In the genomic region with DNA sequence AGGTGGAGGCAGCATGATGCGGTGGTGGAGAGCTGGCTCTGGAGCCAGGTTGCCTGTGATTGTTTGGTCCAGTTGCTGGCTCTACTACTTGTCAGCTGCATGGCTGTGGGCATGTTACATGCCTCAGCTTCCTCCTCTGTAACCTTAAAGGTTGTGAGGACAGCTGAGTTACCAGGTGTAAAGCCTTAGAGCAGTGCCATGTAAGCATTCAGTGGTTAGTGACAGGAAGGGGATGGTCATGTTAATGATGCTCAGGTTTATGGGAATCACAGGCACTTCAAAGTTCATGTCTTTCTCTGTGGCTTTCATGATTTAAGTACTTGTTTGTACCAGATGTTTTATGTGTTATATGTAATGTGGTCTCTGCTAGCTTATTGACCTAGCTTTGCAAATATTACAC, we compare ENCODE assay signal across 15 cellular contexts. TPM values are rescaled to one million over a fixed set of nuclear protein-coding genes. Genes with fewer than 3 reads are reported as not detected.
A peak's percentile ranks its signal among the peaks of the same experiment; 100 is the strongest.
DNase-seq lines count a peak whose midpoint lies in the region; ATAC-seq, FAIRE-seq and TF ChIP-seq lines count a peak whose summit lies in the region.
"Had no signal": no experiment of that assay in that cellular context is flagged by ENCODE, and none has a peak within 500 bp of the region (broad histone marks: within the 10 kb centered on the region; RNA-seq: fewer than 3 reads in every experiment).

No MANE protein-coding gene starts in this region.

- H3K4me2 ChIP-seq in DND-41 (ENCODE audit: insufficient read depth, low read length), result no peak overlapping the region
- H3K4me2 ChIP-seq: KMS-11, PC-9 had no signal

- H3K9me3 Mint-ChIP-seq in activated naive CD4-positive, alpha-beta T cell treated with anti-CD3 and anti-CD28 coated beads, Interleukin-2, amount 10 ng/mL, durations not matched to agents 7 days and 5 days, result no peaks in the 10 kb centered on the region
- H3K9me3 Mint-ChIP-seq in activated T-helper 1 cell treated with anti-CD3 and anti-CD28 coated beads, Interleukin-12 subunit alpha, Interleukin-12 subunit beta, Interleukin-2, Interleukin-4 antibody, amounts not matched to agents 30 ng/mL and 10 ng/mL and 1 ng/mL, durations not matched to agents 14 hours and 24 hours and 36 hours, result no peaks in the 10 kb centered on the region
- H3K9me3 Mint-ChIP-seq in natural killer cell, result no peaks in the 10 kb centered on the region
- H3K9me3 Mint-ChIP-seq: H9 had no signal

- DNase-seq in activated naive CD4-positive, alpha-beta T cell treated with anti-CD3 and anti-CD28 coated beads, Interleukin-2, amount 10 ng/mL, durations not matched to agents 7 days and 5 days, result peak; percentile 22
- no peak for DNase-seq in activated naive CD4-positive, alpha-beta T cell (lab: John Stamatoyannopoulos, UW)
- peak; percentile 41 for DNase-seq in DND-41
- no peak for DNase-seq in activated T-helper 1 cell treated with anti-CD3 and anti-CD28 coated beads, Interleukin-12 subunit alpha, Interleukin-12 subunit beta, Interleukin-2, Interleukin-4 antibody, amounts not matched to agents 30 ng/mL and 10 ng/mL and 1 ng/mL, durations not matched to agents 14 hours and 24 hours and 36 hours (ENCODE audit: low spot score)
- no peak for DNase-seq in natural killer cell
- no peak for DNase-seq in tibial nerve (ENCODE audit: low spot score in 2 of 2)
- DNase-seq in small intestine, result no peak
- DNase-seq: DMS 273 treated with DMSO at 0.1 percent for 48 hours, H9, NCI-H1092 treated with DMSO at 0.1 percent for 48 hours, NCI-H1694, NCI-H748 treated with DMSO at 0.1 percent for 48 hours, PC-9 had no signal

- no peaks in the 10 kb centered on the region for H3K9me3 ChIP-seq in DND-41 (ENCODE audit: insufficient read depth, low read length, severe bottlenecking)
- H3K9me3 ChIP-seq in tibial nerve, result no peaks in the 10 kb centered on the region
- no peaks in the 10 kb centered on the region for H3K9me3 ChIP-seq in small intestine (ENCODE audit: control insufficient read depth, low read depth)

- no peak overlapping the region for H3K4me3 Mint-ChIP-seq in activated naive CD4-positive, alpha-beta T cell treated with anti-CD3 and anti-CD28 coated beads, Interleukin-2, amount 10 ng/mL, durations not matched to agents 7 days and 5 days
- no peak overlapping the region for H3K4me3 Mint-ChIP-seq in activated T-helper 1 cell treated with anti-CD3 and anti-CD28 coated beads, Interleukin-12 subunit alpha, Interleukin-12 subunit beta, Interleukin-2, Interleukin-4 antibody, amounts not matched to agents 30 ng/mL and 10 ng/mL and 1 ng/mL, durations not matched to agents 14 hours and 24 hours and 36 hours
- H3K4me3 Mint-ChIP-seq in natural killer cell, result no peak overlapping the region
- H3K4me3 Mint-ChIP-seq: H9 had no signal

- no peak for FAIRE-seq in small intestine (lab: Jason Lieb, UNC)

- peak; percentile 94 for ATAC-seq in DND-41 (ENCODE audit: insufficient read depth, low read depth)
- ATAC-seq in natural killer cell, result peak in 2 of 3 donors; percentile 22 to 35
- no peak for ATAC-seq in HG02798 (IDR thresholded peaks at IDR 0.05; ENCODE audit: poor library complexity, unreplicated experiment)

- no peak overlapping the region for H3K4me3 ChIP-seq in DND-41 (ENCODE audit: low read depth in 1 of 2, low read length in 2 of 2)
- no peak overlapping the region for H3K4me3 ChIP-seq in tibial nerve
- H3K4me3 ChIP-seq in small intestine (ENCODE audit: low read depth in 1 of 2, low read length in 2 of 2), result no peak overlapping the region
- H3K4me3 ChIP-seq: PC-9 had no signal

- CTCF ChIA-PET in activated naive CD4-positive, alpha-beta T cell treated with anti-CD3 and anti-CD28 coated beads, Interleukin-2, amount 10 ng/mL, durations not matched to agents 7 days and 5 days (lab: Charles Lee), result interaction anchor here (0.6 to 1.6 kb wide), 5 partner anchors 20 to 271 kb away, joined by 3 read pairs; no protein-coding TSS in a partner anchor

- H2AFZ ChIP-seq in DND-41 (ENCODE audit: low read depth, low read length), result no peak overlapping the region
- H2AFZ ChIP-seq: PC-9 had no signal

- H3K4me1 Mint-ChIP-seq in activated naive CD4-positive, alpha-beta T cell treated with anti-CD3 and anti-CD28 coated beads, Interleukin-2, amount 10 ng/mL, durations not matched to agents 7 days and 5 days, result peaks cover 38% of the 10 kb centered on the region
- H3K4me1 Mint-ChIP-seq in activated T-helper 1 cell treated with anti-CD3 and anti-CD28 coated beads, Interleukin-12 subunit alpha, Interleukin-12 subunit beta, Interleukin-2, Interleukin-4 antibody, amounts not matched to agents 30 ng/mL and 10 ng/mL and 1 ng/mL, durations not matched to agents 14 hours and 24 hours and 36 hours (ENCODE audit: low read depth), result peaks cover 37% of the 10 kb centered on the region
- H3K4me1 Mint-ChIP-seq in natural killer cell, result peaks cover 0 to 6% of the 10 kb centered on the region in 2 donors

- no peak for TF ChIP-seq EP300 in tibial nerve (IDR thresholded peaks at IDR 0.05)

- H3K79me2 ChIP-seq in DND-41 (ENCODE audit: insufficient read depth, low read length), result no peaks in the 10 kb centered on the region

- no peaks in the 10 kb centered on the region for H3K36me3 ChIP-seq in DND-41 (ENCODE audit: insufficient read depth, low read length)
- peaks cover 0 to 10% (median 0%) of the 10 kb centered on the region in 3 donors for H3K36me3 ChIP-seq in tibial nerve
- H3K36me3 ChIP-seq in small intestine (ENCODE audit: control insufficient read depth in 2 of 2, insufficient read depth in 2 of 2, low read length in 2 of 2), result peaks cover 0 to 4% of the 10 kb centered on the region in 2 donors

- TF ChIP-seq POLR2A in tibial nerve (IDR thresholded peaks at IDR 0.05), result no peak

- 93 to 100% methylated on average over 1 of the region's 1 CpG for WGBS in tibial nerve, 2 donors
- 87 to 94% (median 94%) methylated on average over 1 of the region's 1 CpG for WGBS in small intestine, 3 donors

- no peak overlapping the region for H3K27ac Mint-ChIP-seq in activated naive CD4-positive, alpha-beta T cell treated with anti-CD3 and anti-CD28 coated beads, Interleukin-2, amount 10 ng/mL, durations not matched to agents 7 days and 5 days
- H3K27ac Mint-ChIP-seq in activated T-helper 1 cell treated with anti-CD3 and anti-CD28 coated beads, Interleukin-12 subunit alpha, Interleukin-12 subunit beta, Interleukin-2, Interleukin-4 antibody, amounts not matched to agents 30 ng/mL and 10 ng/mL and 1 ng/mL, durations not matched to agents 14 hours and 24 hours and 36 hours, result peak overlapping the region; percentile 14
- no peak overlapping the region for H3K27ac Mint-ChIP-seq in natural killer cell
- H3K27ac Mint-ChIP-seq: H9 had no signal

- no peaks in the 10 kb centered on the region for H3K36me3 Mint-ChIP-seq in activated naive CD4-positive, alpha-beta T cell treated with anti-CD3 and anti-CD28 coated beads, Interleukin-2, amount 10 ng/mL, durations not matched to agents 7 days and 5 days
- peaks cover 14% of the 10 kb centered on the region for H3K36me3 Mint-ChIP-seq in activated T-helper 1 cell treated with anti-CD3 and anti-CD28 coated beads, Interleukin-12 subunit alpha, Interleukin-12 subunit beta, Interleukin-2, Interleukin-4 antibody, amounts not matched to agents 30 ng/mL and 10 ng/mL and 1 ng/mL, durations not matched to agents 14 hours and 24 hours and 36 hours (ENCODE audit: low read depth)
- H3K36me3 Mint-ChIP-seq in natural killer cell, result no peaks in the 10 kb centered on the region

- H3K4me1 ChIP-seq in DND-41 (ENCODE audit: insufficient read depth, low read length) (peaks cover 7% of the 10 kb centered on the region), tibial nerve (no peaks in the 10 kb centered on the region), small intestine (ENCODE audit: control insufficient read depth in 2 of 2, insufficient read depth in 1 of 2, low read depth in 1 of 2, low read length in 1 of 2) (peaks cover 0 to 5% of the 10 kb centered on the region in 2 donors)

- TF ChIP-seq CTCF in DND-41 (IDR thresholded peaks at IDR 0.05; ENCODE audit: borderline replicate concordance, extremely low read depth, low read length, poor library complexity, severe bottlenecking) (no peak), natural killer cell (IDR thresholded peaks at IDR 0.05) (no peak), tibial nerve (IDR thresholded peaks at IDR 0.05) (no peak)

- intact Hi-C loops in activated T-helper 1 cell treated with anti-CD3 and anti-CD28 coated beads, Interleukin-12 subunit alpha, Interleukin-12 subunit beta, Interleukin-2, Interleukin-4 antibody, amounts not matched to agents 30 ng/mL and 10 ng/mL and 1 ng/mL, durations not matched to agents 14 hours and 24 hours and 36 hours (cut with micrococcal nuclease), result no loop called here
- intact Hi-C loops in natural killer cell (cut with micrococcal nuclease), result no loop called here

- no peak overlapping the region for H3K9ac ChIP-seq in DND-41 (ENCODE audit: low read depth, low read length)
- H3K9ac ChIP-seq: KMS-11 had no signal

- no peaks in the 10 kb centered on the region for H4K20me1 ChIP-seq in DND-41 (ENCODE audit: insufficient read depth, low read length)

- H3K27me3 ChIP-seq in DND-41 (ENCODE audit: insufficient read depth, low read length, poor library complexity) (no peaks in the 10 kb centered on the region), tibial nerve (no peaks in the 10 kb centered on the region), small intestine (ENCODE audit: control insufficient read depth in 2 of 2, insufficient read depth in 2 of 2, low read length in 2 of 2) (no peaks in the 10 kb centered on the region)

- H3K27ac ChIP-seq in DND-41 (ENCODE audit: low read length) (no peak overlapping the region), tibial nerve (no peak overlapping the region), small intestine (ENCODE audit: low read depth in 1 of 2, low read length in 1 of 2) (no peak overlapping the region)
- H3K27ac ChIP-seq: KMS-11, PC-9 had no signal

- H3K27me3 Mint-ChIP-seq in activated naive CD4-positive, alpha-beta T cell treated with anti-CD3 and anti-CD28 coated beads, Interleukin-2, amount 10 ng/mL, durations not matched to agents 7 days and 5 days, result peaks cover 1% of the 10 kb centered on the region
- no peaks in the 10 kb centered on the region for H3K27me3 Mint-ChIP-seq in activated T-helper 1 cell treated with anti-CD3 and anti-CD28 coated beads, Interleukin-12 subunit alpha, Interleukin-12 subunit beta, Interleukin-2, Interleukin-4 antibody, amounts not matched to agents 30 ng/mL and 10 ng/mL and 1 ng/mL, durations not matched to agents 14 hours and 24 hours and 36 hours (ENCODE audit: insufficient read depth)
- H3K27me3 Mint-ChIP-seq in natural killer cell (ENCODE audit: low read depth in 2 of 2), result peaks cover 0 to 3% of the 10 kb centered on the region in 2 donors

RNA-seq across cellular contexts. Expression of gene PTGFRN, which starts 32.6 kb away (rescaled TPM):
- total RNA-seq in activated T-helper 1 cell treated with anti-CD3 and anti-CD28 coated beads, Interleukin-12 subunit alpha, Interleukin-12 subunit beta, Interleukin-2, Interleukin-4 antibody, amounts not matched to agents 30 ng/mL and 10 ng/mL and 1 ng/mL, durations not matched to agents 14 hours and 24 hours and 36 hours, result 38.0 and 43.4 TPM in 2 replicates
- total RNA-seq in natural killer cell, result 1 to 10 TPM in 1 of 3 donors, under 1 TPM in 2; 0.71 to 1.4 (median 0.79) TPM
- 10 to 100 TPM; 10.2 to 19.0 (median 14.7) TPM for total RNA-seq in tibial nerve
- 10 to 100 TPM; 12.7 to 26.9 (median 16.8) TPM for polyA plus RNA-seq in small intestine

RNA-seq across cellular contexts. Expression of gene CD101, which starts 59.2 kb away (rescaled TPM):
- 0.80 and 1.0 TPM in 2 replicates for total RNA-seq in activated T-helper 1 cell treated with anti-CD3 and anti-CD28 coated beads, Interleukin-12 subunit alpha, Interleukin-12 subunit beta, Interleukin-2, Interleukin-4 antibody, amounts not matched to agents 30 ng/mL and 10 ng/mL and 1 ng/mL, durations not matched to agents 14 hours and 24 hours and 36 hours
- 1 to 10 TPM in 2 of 3 donors, under 1 TPM in 1; 0.82 to 3.1 (median 2.5) TPM for total RNA-seq in natural killer cell
- total RNA-seq in tibial nerve, result 1 to 10 TPM in 1 of 4 donors, under 1 TPM in 2, not detected in 1; under 0.01 to 2.9 (median 0.59) TPM
- polyA plus RNA-seq in small intestine, result 1 to 10 TPM; 1.3 to 6.2 (median 1.6) TPM

Comparison
In these comparisons a context has a peak if more than half of its experiments do, and no peak if none do; other contexts are left out.
1. DNase-seq: peak in activated naive CD4-positive, alpha-beta T cell treated with anti-CD3 and anti-CD28 coated beads, Interleukin-2, amount 10 ng/mL, durations not matched to agents 7 days and 5 days (single experiment) and DND-41 (single experiment); none in activated naive CD4-positive, alpha-beta T cell (0 of 4), activated T-helper 1 cell treated with anti-CD3 and anti-CD28 coated beads, Interleukin-12 subunit alpha, Interleukin-12 subunit beta, Interleukin-2, Interleukin-4 antibody, amounts not matched to agents 30 ng/mL and 10 ng/mL and 1 ng/mL, durations not matched to agents 14 hours and 24 hours and 36 hours (single experiment), natural killer cell (single experiment), tibial nerve (0 of 2) and small intestine (single experiment).
2. RNA of gene PTGFRN, which starts 32.6 kb away (total RNA-seq): 38.0 to 43.4 TPM in activated T-helper 1 cell treated with anti-CD3 and anti-CD28 coated beads, Interleukin-12 subunit alpha, Interleukin-12 subunit beta, Interleukin-2, Interleukin-4 antibody, amounts not matched to agents 30 ng/mL and 10 ng/mL and 1 ng/mL, durations not matched to agents 14 hours and 24 hours and 36 hours and 10.2 to 19.0 TPM in tibial nerve; 0.71 to 1.4 TPM in natural killer cell; every median in the first group is over 4 times any median in the second.